In genomic region chr5:138636401-138636944, GRCh38 we compare ENCODE assay signal across 13 cellular contexts.
A peak's percentile ranks its signal among the peaks of the same experiment; 100 is the strongest.
DNase-seq lines count a peak whose midpoint lies in the region; ATAC-seq and TF ChIP-seq lines count a peak whose summit lies in the region.
"Had no signal": no experiment of that assay in that cellular context is flagged by ENCODE, and none has a peak within 500 bp of the region (broad histone marks: within the 10 kb centered on the region; RNA-seq: fewer than 3 reads in every experiment).

No MANE protein-coding gene starts in this region.

- H3K36me3 ChIP-seq in trophoblast cell (ENCODE audit: control insufficient read depth in 1 of 2, insufficient read depth in 2 of 2, low read length in 2 of 2): no peaks in the 10 kb centered on the region
- no peaks in the 10 kb centered on the region for H3K36me3 ChIP-seq in Karpas-422 (ENCODE audit: insufficient read depth, low read length)

- H3K9me3 Mint-ChIP-seq in chondrocyte (ENCODE audit: low read depth): no peaks in the 10 kb centered on the region
- H3K9me3 Mint-ChIP-seq: CD8-positive, alpha-beta T cell had no signal

- DNase-seq in DMS53 (lab: John Stamatoyannopoulos, UW): peak; percentile 32
- DNase-seq in DMS53 treated with DMSO at 0.1 percent for 48 hours (lab: John Stamatoyannopoulos, UW; ENCODE audit: unreplicated experiment): no peak
- DNase-seq in NCI-H1417 treated with DMSO at 0.1 percent for 48 hours (lab: John Stamatoyannopoulos, UW): peak; percentile 29
- peak; percentile 26 for DNase-seq in chondrocyte (ENCODE audit: low spot score)
- peak; percentile 45 to 48 for DNase-seq in trophoblast cell
- no peak for DNase-seq in Karpas-422
- no peak for DNase-seq in occipital lobe (lab: John Stamatoyannopoulos, UW)
- DNase-seq: CD8-positive, alpha-beta T cell; NCI-H1436; NCI-H446; SIG-M5 had no signal

- no peak overlapping the region for H4K91ac ChIP-seq in trophoblast cell (ENCODE audit: low read depth, low read length)

- no peak for ATAC-seq in HG02840 (IDR thresholded peaks at IDR 0.05; ENCODE audit: low FRiP score, unreplicated experiment)
- ATAC-seq: CD8-positive, alpha-beta T cell had no signal

- TF ChIP-seq CTCF in chondrocyte (IDR thresholded peaks at IDR 0.05): no peak

- no peaks in the 10 kb centered on the region for H4K20me1 ChIP-seq in Karpas-422 (ENCODE audit: insufficient read depth, low read depth, low read length)

- no peak overlapping the region for H4K8ac ChIP-seq in trophoblast cell (ENCODE audit: low read depth, low read length)

- H3K9me3 ChIP-seq in trophoblast cell (ENCODE audit: insufficient read depth, low read depth, low read length) (no peaks in the 10 kb centered on the region), Karpas-422 (ENCODE audit: low read length) (no peaks in the 10 kb centered on the region)

- no peaks in the 10 kb centered on the region for H3K9me2 ChIP-seq in Karpas-422 (replicated peaks; ENCODE audit: insufficient read depth, low read length)

- no peak overlapping the region for H3K18ac ChIP-seq in trophoblast cell (ENCODE audit: low read length)

- H3K27ac ChIP-seq in trophoblast cell (ENCODE audit: low read depth, low read length) (no peak overlapping the region), Karpas-422 (ENCODE audit: low read length) (no peak overlapping the region)
- H3K27ac ChIP-seq: 22Rv1 had no signal

- peaks cover 6% of the 10 kb centered on the region for H3K4me1 Mint-ChIP-seq in chondrocyte (ENCODE audit: low read depth)

- H3K4me3 Mint-ChIP-seq in chondrocyte (ENCODE audit: unreplicated experiment): no peak overlapping the region
- H3K4me3 Mint-ChIP-seq: CD8-positive, alpha-beta T cell had no signal

- H3K4ac ChIP-seq in trophoblast cell (ENCODE audit: low read depth, low read length): no peak overlapping the region

- peak overlapping the region; percentile 41 for H2BK120ac ChIP-seq in trophoblast cell (ENCODE audit: insufficient read depth, low read length, poor library complexity)

- no peak overlapping the region for H2BK12ac ChIP-seq in trophoblast cell (ENCODE audit: low read length)

- no peak overlapping the region for H3K9ac ChIP-seq in trophoblast cell (ENCODE audit: low read length)
- H3K9ac ChIP-seq in Karpas-422 (ENCODE audit: low read length): no peak overlapping the region

- no peak overlapping the region for H3K23ac ChIP-seq in trophoblast cell (ENCODE audit: low read length)

- WGBS in trophoblast cell (ENCODE audit: extremely low coverage, insufficient coverage, insufficient read length): no CpG with 5 or more reads among the region's 5 CpGs

- H4K12ac ChIP-seq in trophoblast cell (ENCODE audit: low read depth, low read length): no peak overlapping the region

- no peak overlapping the region for H2AK5ac ChIP-seq in trophoblast cell (ENCODE audit: low read length)

- H2AFZ ChIP-seq in trophoblast cell (ENCODE audit: insufficient read depth, low read length, poor library complexity) (no peak overlapping the region), Karpas-422 (ENCODE audit: low read length) (no peak overlapping the region)

- H2BK5ac ChIP-seq in trophoblast cell (ENCODE audit: low read depth, low read length, poor library complexity): no peak overlapping the region

- H3K27me3 ChIP-seq in trophoblast cell (ENCODE audit: insufficient read depth, low read length): no peaks in the 10 kb centered on the region
- H3K27me3 ChIP-seq in Karpas-422 (ENCODE audit: low read length): no peaks in the 10 kb centered on the region

- peaks cover 2% of the 10 kb centered on the region for H3K27me3 Mint-ChIP-seq in chondrocyte (ENCODE audit: low read depth)

- H3K4me2 ChIP-seq in trophoblast cell (ENCODE audit: low read length) (no peak overlapping the region), Karpas-422 (ENCODE audit: low read depth, low read length, poor library complexity, severe bottlenecking) (no peak overlapping the region)

- no peak overlapping the region for H3K4me3 ChIP-seq in trophoblast cell (ENCODE audit: low read depth, low read length)
- H3K4me3 ChIP-seq in Karpas-422 (ENCODE audit: low read length): no peak overlapping the region

- H3K4me1 ChIP-seq in trophoblast cell (ENCODE audit: control insufficient read depth in 1 of 2, insufficient read depth in 2 of 2, low read length in 2 of 2) (peaks cover 7% of the 10 kb centered on the region in 2 experiments), Karpas-422 (ENCODE audit: low read length) (peaks cover 8% of the 10 kb centered on the region)

- no peak overlapping the region for H3K14ac ChIP-seq in trophoblast cell (ENCODE audit: low read length)

- H3K27ac Mint-ChIP-seq in chondrocyte (ENCODE audit: unreplicated experiment): no peak overlapping the region
- H3K27ac Mint-ChIP-seq: CD8-positive, alpha-beta T cell had no signal

- H3K79me2 ChIP-seq in trophoblast cell (ENCODE audit: control insufficient read depth, insufficient read depth, low read length, poor library complexity) (no peaks in the 10 kb centered on the region), Karpas-422 (ENCODE audit: low read length) (no peaks in the 10 kb centered on the region)

- H3K36me3 Mint-ChIP-seq in chondrocyte (ENCODE audit: low read depth): no peaks in the 10 kb centered on the region
- H3K36me3 Mint-ChIP-seq: CD8-positive, alpha-beta T cell had no signal

- peaks cover 6% of the 10 kb centered on the region for H3K79me1 ChIP-seq in trophoblast cell (ENCODE audit: low read length)

Comparison
In these comparisons a context has a peak if more than half of its experiments do, and no peak if none do; other contexts are left out.
1. DNase-seq: peak in DMS53 (single experiment), NCI-H1417 treated with DMSO at 0.1 percent for 48 hours (single experiment), chondrocyte (single experiment) and trophoblast cell (2 of 2); none in DMS53 treated with DMSO at 0.1 percent for 48 hours (single experiment), Karpas-422 (single experiment) and occipital lobe (single experiment).